Comparison of ENCODE assay signal across 16 cellular contexts in genomic region chr5:38639377-38640011, GRCh38.
A peak's percentile ranks its signal among the peaks of the same experiment; 100 is the strongest.
DNase-seq lines count a peak whose midpoint lies in the region; ATAC-seq and TF ChIP-seq lines count a peak whose summit lies in the region.
"Had no signal": no experiment of that assay in that cellular context is flagged by ENCODE, and none has a peak within 500 bp of the region (broad histone marks: within the 10 kb centered on the region; RNA-seq: fewer than 3 reads in every experiment).

No MANE protein-coding gene starts in this region.

- H3K9ac ChIP-seq in HUES48 (ENCODE audit: low read depth, low read length), result no peak overlapping the region
- H3K9ac ChIP-seq: BLaER1, SK-N-SH had no signal

- intact Hi-C loops in body of pancreas (cut with DNase I), result no loop called here

- DNase-seq in body of pancreas (peak; percentile 58 to 76 (median 66)), mucosa of gallbladder (ENCODE audit: low spot score) (peak; percentile 28), upper lobe of left lung (no peak), NCI-H1436 (lab: John Stamatoyannopoulos, UW) (no peak)
- DNase-seq in activated naive CD8-positive, alpha-beta T cell treated with anti-CD3 and anti-CD28 coated beads, Interleukin-2, amount 50 U/mL, for 24 hours, result no peak
- no peak for DNase-seq in activated effector memory CD4-positive, alpha-beta T cell treated with anti-CD3 and anti-CD28 coated beads, Interleukin-2, amount 50 U/mL, for 16 hours
- DNase-seq: KG1, NCI-H1048, NCI-H1694, NCI-H446 treated with DMSO at 0.1 percent for 48 hours, NCI-H748 treated with DMSO at 0.1 percent for 48 hours, Right ventricle myocardium superior, SK-N-SH had no signal

- peak in 1 of 3 donors; percentile 11 for TF ChIP-seq POLR2A in body of pancreas (IDR thresholded peaks at IDR 0.05)
- TF ChIP-seq POLR2A in upper lobe of left lung (IDR thresholded peaks at IDR 0.05), result no peak

- no peaks in the 10 kb centered on the region for H3K36me3 ChIP-seq in HUES48 (ENCODE audit: control insufficient read depth, insufficient read depth, low read length)
- H3K36me3 ChIP-seq in body of pancreas (replicated peaks in 1 of 2; ENCODE audit: insufficient read depth in 1 of 2, low read depth in 2 of 2), result no peaks in the 10 kb centered on the region
- H3K36me3 ChIP-seq in upper lobe of left lung, result no peaks in the 10 kb centered on the region
- H3K36me3 ChIP-seq: BLaER1 had no signal

- H3K4me3 ChIP-seq in HUES48 (ENCODE audit: low read depth, low read length), result no peak overlapping the region
- H3K4me3 ChIP-seq in body of pancreas, result no peak overlapping the region
- H3K4me3 ChIP-seq in upper lobe of left lung, result no peak overlapping the region
- H3K4me3 ChIP-seq: BLaER1, GM12878 had no signal

- 12 to 14% methylated on average over 4 of the region's 4 CpGs for WGBS in body of pancreas, 2 donors
- WGBS in upper lobe of left lung, 2 donors, result 41 to 58% methylated on average over 4 of the region's 4 CpGs

- H3K4me3 Mint-ChIP-seq in activated naive CD8-positive, alpha-beta T cell treated with anti-CD3 and anti-CD28 coated beads, Interleukin-2, amount 50 U/mL, for 24 hours, result no peak overlapping the region

- peak overlapping the region; percentile 53 for H3K27ac ChIP-seq in HUES48 (ENCODE audit: low read depth, low read length)
- peak overlapping the region; percentile 3 to 67 (median 30) for H3K27ac ChIP-seq in body of pancreas
- H3K27ac ChIP-seq in upper lobe of left lung, result peak overlapping the region in 2 of 4 donors; percentile 7 to 16
- H3K27ac ChIP-seq: BLaER1 had no signal

- TF ChIP-seq CTCF in body of pancreas (IDR thresholded peaks at IDR 0.05), result no peak
- TF ChIP-seq CTCF in upper lobe of left lung (IDR thresholded peaks at IDR 0.05), result no peak

- no peaks in the 10 kb centered on the region for H3K27me3 ChIP-seq in HUES48 (ENCODE audit: control insufficient read depth, insufficient read depth, low read length)
- H3K27me3 ChIP-seq in body of pancreas, result no peaks in the 10 kb centered on the region
- no peaks in the 10 kb centered on the region for H3K27me3 ChIP-seq in upper lobe of left lung
- H3K27me3 ChIP-seq: BLaER1 had no signal

- H3K27ac Mint-ChIP-seq in activated naive CD8-positive, alpha-beta T cell treated with anti-CD3 and anti-CD28 coated beads, Interleukin-2, amount 50 U/mL, for 24 hours, result no peak overlapping the region

- H3K9me3 ChIP-seq in HUES48 (ENCODE audit: control insufficient read depth, insufficient read depth, low read length) (no peaks in the 10 kb centered on the region), body of pancreas (no peaks in the 10 kb centered on the region), upper lobe of left lung (no peaks in the 10 kb centered on the region)
- H3K9me3 ChIP-seq: BLaER1, SK-N-SH had no signal

- H3K36me3 Mint-ChIP-seq in activated naive CD8-positive, alpha-beta T cell treated with anti-CD3 and anti-CD28 coated beads, Interleukin-2, amount 50 U/mL, for 24 hours (ENCODE audit: low read depth), result no peaks in the 10 kb centered on the region

- no peaks in the 10 kb centered on the region for H3K4me1 Mint-ChIP-seq in activated naive CD8-positive, alpha-beta T cell treated with anti-CD3 and anti-CD28 coated beads, Interleukin-2, amount 50 U/mL, for 24 hours

- ATAC-seq in body of pancreas (peak; percentile 83), upper lobe of left lung (ENCODE audit: low FRiP score in 2 of 2) (peak; percentile 24 to 25)
- no peak for ATAC-seq in activated naive CD8-positive, alpha-beta T cell treated with anti-CD3 and anti-CD28 coated beads, Interleukin-2, amount 50 U/mL, for 24 hours
- ATAC-seq: GM12878 had no signal

- no peaks in the 10 kb centered on the region for H3K9me3 Mint-ChIP-seq in activated naive CD8-positive, alpha-beta T cell treated with anti-CD3 and anti-CD28 coated beads, Interleukin-2, amount 50 U/mL, for 24 hours

- H3K27me3 Mint-ChIP-seq in activated naive CD8-positive, alpha-beta T cell treated with anti-CD3 and anti-CD28 coated beads, Interleukin-2, amount 50 U/mL, for 24 hours, result peaks cover 5% of the 10 kb centered on the region

- TF ChIP-seq EP300 in upper lobe of left lung (IDR thresholded peaks at IDR 0.05), result no peak

- H3K4me1 ChIP-seq in HUES48 (ENCODE audit: control insufficient read depth, insufficient read depth, low read length) (no peaks in the 10 kb centered on the region), body of pancreas (peaks cover 74% of the 10 kb centered on the region), upper lobe of left lung (peaks cover 0 to 14% (median 6%) of the 10 kb centered on the region in 4 donors)
- H3K4me1 ChIP-seq: BLaER1 had no signal

Comparison
In these comparisons a context has a peak if more than half of its experiments do, and no peak if none do; other contexts are left out.
1. DNase-seq: peak in body of pancreas (4 of 4) and mucosa of gallbladder (single experiment); none in upper lobe of left lung (0 of 2), activated naive CD8-positive, alpha-beta T cell treated with anti-CD3 and anti-CD28 coated beads, Interleukin-2, amount 50 U/mL, for 24 hours (single experiment), NCI-H1436 (single experiment) and activated effector memory CD4-positive, alpha-beta T cell treated with anti-CD3 and anti-CD28 coated beads, Interleukin-2, amount 50 U/mL, for 16 hours (single experiment).